ENCODE assay signal across 1 cellular context in the genomic region with DNA sequence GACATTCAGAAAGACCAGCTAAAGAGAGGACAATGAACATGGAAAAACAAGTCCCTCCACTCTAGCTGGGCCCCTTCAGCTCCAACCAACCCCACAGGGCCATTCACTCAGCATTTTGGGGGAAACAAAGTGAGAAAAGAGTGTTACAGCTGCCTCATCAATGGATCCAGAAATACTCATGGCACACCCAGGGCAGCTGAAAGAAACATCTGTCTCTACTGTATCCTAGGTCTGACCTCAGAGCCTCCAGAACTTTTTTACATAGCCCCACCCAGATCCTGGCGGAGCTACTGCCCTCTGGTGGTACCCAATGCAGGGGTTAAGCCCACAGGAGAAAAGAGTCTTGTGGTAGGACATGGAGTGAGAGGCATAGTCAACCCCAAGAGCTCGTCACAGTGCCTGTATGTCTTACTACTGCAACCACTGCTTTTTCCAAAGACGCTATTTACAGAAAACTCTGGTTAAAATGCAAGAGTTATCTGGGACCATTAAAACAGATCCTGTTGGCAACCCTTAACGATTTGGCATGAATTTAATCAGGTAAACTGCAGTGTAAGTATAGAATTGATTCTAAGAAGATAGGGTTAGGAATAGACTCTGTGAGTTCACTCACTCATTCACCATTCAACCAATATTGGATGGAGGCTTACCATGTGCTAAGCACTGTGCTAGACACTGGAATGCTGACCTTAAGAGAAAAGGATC.
TF ChIP-seq lines count a peak whose summit lies in the region.

No MANE protein-coding gene starts in this region.

TF ChIP-seq in H1, 55 proteins besides CTCF, POLR2A, EP300 and RAD21:
- TF ChIP-seq FOSL1 (IDR thresholded peaks at IDR 0.05; ENCODE audit: insufficient read depth, low read depth, low read length): no peak
- 0 out of 2 replicates have a peak, but pooled peaks have one; percentile 9 for TF ChIP-seq SP1 (IDR thresholded peaks at IDR 0.05; ENCODE audit: low read depth, low read length)
